11 cellular contexts compared by ENCODE assay signal in the genomic region with DNA sequence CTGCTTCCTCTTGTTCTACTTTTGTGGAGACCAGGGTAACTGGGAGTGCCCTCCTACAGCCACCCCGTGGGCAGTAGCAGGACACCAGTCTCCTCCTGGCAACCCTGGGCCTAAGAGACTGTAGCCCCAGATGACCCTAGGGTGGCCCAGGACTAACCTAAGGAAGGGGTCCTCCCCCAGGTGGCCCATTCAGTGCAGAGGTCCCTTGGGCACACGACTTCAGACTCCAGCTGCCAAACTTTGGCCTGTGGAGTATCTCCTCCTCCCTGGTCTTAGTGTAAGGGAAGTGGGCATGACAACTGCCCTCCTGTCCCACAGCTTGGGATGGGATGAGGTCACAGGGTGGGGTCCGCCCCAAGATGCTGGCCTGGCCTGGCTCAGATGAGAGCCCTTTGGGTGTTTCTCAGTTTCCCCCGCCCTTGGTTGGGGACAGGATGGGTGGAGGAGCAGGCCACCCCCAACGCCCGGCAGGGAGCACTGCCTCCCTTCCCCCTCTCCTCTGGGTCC. TPM values are rescaled to one million over a fixed set of nuclear protein-coding genes. Genes with fewer than 3 reads are reported as not detected.
DNase-seq lines count a peak whose midpoint lies in the region; ATAC-seq and TF ChIP-seq lines count a peak whose summit lies in the region.
"Had no signal": no experiment of that assay in that cellular context is flagged by ENCODE, and none has a peak within 500 bp of the region (broad histone marks: within the 10 kb centered on the region; RNA-seq: fewer than 3 reads in every experiment).

No MANE protein-coding gene starts in this region.

- no peak for TF ChIP-seq EP300 in suprapubic skin (IDR thresholded peaks at IDR 0.05)

- 26% methylated on average over 6 of the region's 6 CpGs for WGBS in right cardiac atrium
- 33% methylated on average over 4 of the region's 6 CpGs for WGBS in suprapubic skin

- CTCF ChIA-PET in activated CD4-positive, alpha-beta T cell treated with anti-CD3 and anti-CD28 coated beads for 36 hours (lab: Charles Lee): interaction anchor here (0.6 to 22.1 kb wide), 19 partner anchors 11 to 794 kb away, joined by 3 to 743 read pairs (median 5); partner anchors contain the start of genes CLK3, CSK, FAM219B and RPP25
- CTCF ChIA-PET in activated CD8-positive, alpha-beta T cell treated with anti-CD3 and anti-CD28 coated beads for 36 hours (lab: Charles Lee): interaction anchor here (0.7 to 30.3 kb wide), 12 partner anchors 2 to 408 kb away, joined by 3 to 1327 read pairs (median 6); partner anchors contain the start of gene CSK

- peaks cover 74% of the 10 kb centered on the region for H3K36me3 Mint-ChIP-seq in activated CD4-positive, alpha-beta T cell treated with anti-CD3 and anti-CD28 coated beads for 36 hours (ENCODE audit: low read depth)
- peaks cover 73% of the 10 kb centered on the region for H3K36me3 Mint-ChIP-seq in activated CD8-positive, alpha-beta T cell treated with anti-CD3 and anti-CD28 coated beads for 36 hours (ENCODE audit: low read depth)
- H3K36me3 Mint-ChIP-seq in progenitor cell of endocrine pancreas (ENCODE audit: insufficient read depth): no peaks in the 10 kb centered on the region

- H3K9me3 ChIP-seq in right cardiac atrium (ENCODE audit: control insufficient read depth, low read length) (no peaks in the 10 kb centered on the region), suprapubic skin (no peaks in the 10 kb centered on the region)

- peaks cover 39% of the 10 kb centered on the region for H3K4me1 ChIP-seq in right cardiac atrium (ENCODE audit: control insufficient read depth, insufficient read depth, low read length)
- peaks cover 93% of the 10 kb centered on the region for H3K4me1 ChIP-seq in suprapubic skin

- H3K27me3 ChIP-seq in right cardiac atrium (ENCODE audit: control insufficient read depth, insufficient read depth) (no peaks in the 10 kb centered on the region), suprapubic skin (no peaks in the 10 kb centered on the region)

- peak overlapping the region; percentile 100 for H3K27ac Mint-ChIP-seq in activated CD4-positive, alpha-beta T cell treated with anti-CD3 and anti-CD28 coated beads for 36 hours
- H3K27ac Mint-ChIP-seq in activated CD8-positive, alpha-beta T cell treated with anti-CD3 and anti-CD28 coated beads for 36 hours: peak overlapping the region; percentile 98
- H3K27ac Mint-ChIP-seq in progenitor cell of endocrine pancreas: no peak overlapping the region

- H3K9me3 Mint-ChIP-seq in activated CD4-positive, alpha-beta T cell treated with anti-CD3 and anti-CD28 coated beads for 36 hours (ENCODE audit: low read depth): no peaks in the 10 kb centered on the region
- H3K9me3 Mint-ChIP-seq in activated CD8-positive, alpha-beta T cell treated with anti-CD3 and anti-CD28 coated beads for 36 hours: no peaks in the 10 kb centered on the region
- no peaks in the 10 kb centered on the region for H3K9me3 Mint-ChIP-seq in progenitor cell of endocrine pancreas (ENCODE audit: low read depth)

- H3K4me3 ChIP-seq in right cardiac atrium (ENCODE audit: low read length) (no peak overlapping the region), suprapubic skin (peak overlapping the region; percentile 0)

- POLR2A ChIA-PET in activated CD4-positive, alpha-beta T cell treated with anti-CD3 and anti-CD28 coated beads for 36 hours (lab: Charles Lee): interaction anchor here (0.6 to 2.2 kb wide), 4 partner anchors 10 to 209 kb away, joined by 3 to 21 read pairs (median 3); partner anchors contain the start of genes CLK3 and SCAMP5
- POLR2A ChIA-PET in activated CD8-positive, alpha-beta T cell treated with anti-CD3 and anti-CD28 coated beads for 36 hours (lab: Charles Lee): interaction anchor here (0.6 to 21.2 kb wide), 12 partner anchors 4 to 169 kb away, joined by 3 to 410 read pairs (median 6); partner anchors contain the start of genes COX5A and CSK

- no peak for TF ChIP-seq POLR2A in suprapubic skin (IDR thresholded peaks at IDR 0.05)

- peak overlapping the region; percentile 85 for H3K27ac ChIP-seq in right cardiac atrium (ENCODE audit: low read length)
- H3K27ac ChIP-seq in suprapubic skin: peak overlapping the region; percentile 71

- H3K36me3 ChIP-seq in suprapubic skin: no peaks in the 10 kb centered on the region

- H3K4me3 Mint-ChIP-seq in activated CD4-positive, alpha-beta T cell treated with anti-CD3 and anti-CD28 coated beads for 36 hours: peak overlapping the region; percentile 89
- H3K4me3 Mint-ChIP-seq in activated CD8-positive, alpha-beta T cell treated with anti-CD3 and anti-CD28 coated beads for 36 hours: peak overlapping the region; percentile 98
- H3K4me3 Mint-ChIP-seq in progenitor cell of endocrine pancreas (ENCODE audit: low read depth): no peak overlapping the region

- intact Hi-C loops in activated CD4-positive, alpha-beta T cell treated with anti-CD3 and anti-CD28 coated beads for 36 hours (cut with DNase I, micrococcal nuclease): loop anchor here (2.0 to 10.0 kb wide), 9 partner anchors 86 to 851 kb away; partner anchors contain the start of genes C15orf39 (in 1 of the 2), PML (in 1 of the 2), SCAMP2 (in 1 of the 2) and STOML1 (in 1 of the 2)
- intact Hi-C loops in activated CD8-positive, alpha-beta T cell treated with anti-CD3 and anti-CD28 coated beads for 36 hours (cut with micrococcal nuclease): loop anchor here (5.0 kb wide), 1 partner anchor 384 kb away; no protein-coding TSS in a partner anchor
- intact Hi-C loops in right cardiac atrium (cut with DNase I): loop anchor here in 1 of 4 donors (10.0 kb wide), 1 partner anchor 48 kb away; no protein-coding TSS in a partner anchor

- DNase-seq in activated CD4-positive, alpha-beta T cell treated with anti-CD3 and anti-CD28 coated beads for 36 hours: peak; percentile 42
- no peak for DNase-seq in activated CD4-positive, alpha-beta T cell treated with anti-CD3 and anti-CD28 coated beads for 1 hour
- no peak for DNase-seq in activated CD8-positive, alpha-beta T cell treated with anti-CD3 and anti-CD28 coated beads for 36 hours
- DNase-seq in right cardiac atrium: peak; percentile 72 to 85 (median 82)
- DNase-seq in suprapubic skin (ENCODE audit: low spot score in 2 of 2): no peak
- no peak for DNase-seq in progenitor cell of endocrine pancreas (ENCODE audit: low spot score, unreplicated experiment)
- no peak for DNase-seq in omental fat pad (ENCODE audit: low spot score)
- DNase-seq: ACHN, mammary epithelial cell, NCI-H146 had no signal

- no peaks in the 10 kb centered on the region for H3K27me3 Mint-ChIP-seq in activated CD4-positive, alpha-beta T cell treated with anti-CD3 and anti-CD28 coated beads for 36 hours
- H3K27me3 Mint-ChIP-seq in activated CD8-positive, alpha-beta T cell treated with anti-CD3 and anti-CD28 coated beads for 36 hours: no peaks in the 10 kb centered on the region
- no peaks in the 10 kb centered on the region for H3K27me3 Mint-ChIP-seq in progenitor cell of endocrine pancreas

- peaks cover 51% of the 10 kb centered on the region for H3K4me1 Mint-ChIP-seq in activated CD4-positive, alpha-beta T cell treated with anti-CD3 and anti-CD28 coated beads for 36 hours
- peaks cover 45% of the 10 kb centered on the region for H3K4me1 Mint-ChIP-seq in activated CD8-positive, alpha-beta T cell treated with anti-CD3 and anti-CD28 coated beads for 36 hours (ENCODE audit: low read depth)
- peaks cover 26% of the 10 kb centered on the region for H3K4me1 Mint-ChIP-seq in progenitor cell of endocrine pancreas (ENCODE audit: low read depth)

- no peak for ATAC-seq in activated CD4-positive, alpha-beta T cell treated with anti-CD3 and anti-CD28 coated beads for 36 hours
- no peak for ATAC-seq in activated CD8-positive, alpha-beta T cell treated with anti-CD3 and anti-CD28 coated beads for 36 hours
- ATAC-seq in right cardiac atrium (peak; percentile 13 to 53), omental fat pad (ENCODE audit: low FRiP score) (no peak), esophagus mucosa (no peak)

- no peak for TF ChIP-seq CTCF in activated CD8-positive, alpha-beta T cell treated with anti-CD3 and anti-CD28 coated beads for 36 hours (IDR thresholded peaks at IDR 0.05)
- no peak for TF ChIP-seq CTCF in suprapubic skin (IDR thresholded peaks at IDR 0.05)
- no peak for TF ChIP-seq CTCF in progenitor cell of endocrine pancreas (IDR thresholded peaks at IDR 0.05; ENCODE audit: unreplicated experiment)
- no peak for TF ChIP-seq CTCF in omental fat pad (IDR thresholded peaks at IDR 0.05)

RNA-seq across cellular contexts. Expression of gene CSK, which starts 4.8 kb away (rescaled TPM):
- total RNA-seq in activated CD4-positive, alpha-beta T cell treated with anti-CD3 and anti-CD28 coated beads for 36 hours: 100 to 1,000 TPM; 229 to 272 TPM
- total RNA-seq in activated CD8-positive, alpha-beta T cell treated with anti-CD3 and anti-CD28 coated beads for 36 hours: 100 to 1,000 TPM; 254 to 260 TPM
- total RNA-seq in right cardiac atrium (10 to 100 TPM; 52.9 to 68.3 (median 60.9) TPM), suprapubic skin (10 to 100 TPM; 33.1 to 45.2 (median 35.5) TPM), progenitor cell of endocrine pancreas (70.9 and 72.4 TPM in 2 replicates), omental fat pad (10 to 100 TPM; 11.6 to 43.2 (median 28.2) TPM), esophagus mucosa (77.1 TPM)
- polyA plus RNA-seq in right cardiac atrium: 44.3 TPM

RNA-seq across cellular contexts. Expression of gene LMAN1L, which starts 25.9 kb away (rescaled TPM):
- under 1 TPM in 1 of 2 experiments, not detected in 1; 0.25 TPM for total RNA-seq in activated CD4-positive, alpha-beta T cell treated with anti-CD3 and anti-CD28 coated beads for 36 hours
- total RNA-seq in activated CD8-positive, alpha-beta T cell treated with anti-CD3 and anti-CD28 coated beads for 36 hours: under 1 TPM in 1 of 2 experiments, not detected in 1; 0.11 TPM
- total RNA-seq in right cardiac atrium: 100 to 1,000 TPM in 3 of 4 donors, 10 to 100 TPM in 1; 66.2 to 216 (median 131) TPM
- polyA plus RNA-seq in right cardiac atrium: 84.7 TPM
- under 1 TPM in 1 of 4 donors, not detected in 3; 0.42 TPM for total RNA-seq in suprapubic skin
- not detected in 2 replicates for total RNA-seq in progenitor cell of endocrine pancreas
- total RNA-seq in omental fat pad: not detected
- total RNA-seq in esophagus mucosa: not detected
- polyA plus RNA-seq: mammary epithelial cell had no signal

RNA-seq across cellular contexts. Expression of gene CYP1A2, which starts 38.1 kb away (rescaled TPM):
- total RNA-seq in activated CD4-positive, alpha-beta T cell treated with anti-CD3 and anti-CD28 coated beads for 36 hours: not detected
- total RNA-seq in activated CD8-positive, alpha-beta T cell treated with anti-CD3 and anti-CD28 coated beads for 36 hours: not detected
- total RNA-seq in right cardiac atrium (not detected), suprapubic skin (not detected), progenitor cell of endocrine pancreas (not detected in 2 replicates), omental fat pad (under 1 TPM in 1 of 4 donors, not detected in 3; 0.37 TPM), esophagus mucosa (not detected)
- polyA plus RNA-seq in right cardiac atrium: 0.07 TPM
- total RNA-seq: mammary epithelial cell had no signal
- polyA plus RNA-seq: mammary epithelial cell had no signal

RNA-seq across cellular contexts. Expression of gene CPLX3, which starts 39.7 kb away (rescaled TPM):
- total RNA-seq in activated CD4-positive, alpha-beta T cell treated with anti-CD3 and anti-CD28 coated beads for 36 hours: under 1 TPM in 1 of 2 experiments, not detected in 1; 0.11 TPM
- total RNA-seq in activated CD8-positive, alpha-beta T cell treated with anti-CD3 and anti-CD28 coated beads for 36 hours: under 1 TPM in 1 of 2 experiments, not detected in 1; 0.11 TPM
- total RNA-seq in right cardiac atrium (10 to 100 TPM; 13.0 to 31.0 (median 20.9) TPM), suprapubic skin (under 1 TPM in 1 of 4 donors, not detected in 3; 0.47 TPM), progenitor cell of endocrine pancreas (not detected in 2 replicates), omental fat pad (not detected), esophagus mucosa (not detected)
- polyA plus RNA-seq in right cardiac atrium: 13.3 TPM
- total RNA-seq: mammary epithelial cell had no signal
- polyA plus RNA-seq: mammary epithelial cell had no signal

RNA-seq across cellular contexts. Expression of gene ULK3, which starts 56.2 kb away (rescaled TPM):
- total RNA-seq in activated CD4-positive, alpha-beta T cell treated with anti-CD3 and anti-CD28 coated beads for 36 hours: 10 to 100 TPM; 40.3 to 45.2 TPM
- 10 to 100 TPM; 45.9 to 49.3 TPM for total RNA-seq in activated CD8-positive, alpha-beta T cell treated with anti-CD3 and anti-CD28 coated beads for 36 hours
- total RNA-seq in right cardiac atrium (10 to 100 TPM; 34.9 to 49.3 (median 45.9) TPM), suprapubic skin (100 to 1,000 TPM; 105 to 330 (median 129) TPM), progenitor cell of endocrine pancreas (37.3 and 39.8 TPM in 2 replicates), omental fat pad (10 to 100 TPM; 23.2 to 52.6 (median 41.4) TPM), esophagus mucosa (43.3 TPM)
- polyA plus RNA-seq in right cardiac atrium: 35.0 TPM

Comparison
In these comparisons a context has a peak if more than half of its experiments do, and no peak if none do; other contexts are left out.
1. DNase-seq: peak in activated CD4-positive, alpha-beta T cell treated with anti-CD3 and anti-CD28 coated beads for 36 hours (single experiment) and right cardiac atrium (3 of 3); none in activated CD4-positive, alpha-beta T cell treated with anti-CD3 and anti-CD28 coated beads for 1 hour (single experiment), activated CD8-positive, alpha-beta T cell treated with anti-CD3 and anti-CD28 coated beads for 36 hours (single experiment), suprapubic skin (0 of 2), progenitor cell of endocrine pancreas (single experiment) and omental fat pad (single experiment).
2. ATAC-seq: peak in right cardiac atrium (2 of 2); none in activated CD4-positive, alpha-beta T cell treated with anti-CD3 and anti-CD28 coated beads for 36 hours (single experiment), activated CD8-positive, alpha-beta T cell treated with anti-CD3 and anti-CD28 coated beads for 36 hours (single experiment), omental fat pad (single experiment) and esophagus mucosa (single experiment).
3. RNA of gene LMAN1L, which starts 25.9 kb away (total RNA-seq): 66.2 to 216 TPM in right cardiac atrium; 0.25 TPM in activated CD4-positive, alpha-beta T cell treated with anti-CD3 and anti-CD28 coated beads for 36 hours, not detected in esophagus mucosa (single experiment), 0.11 TPM in activated CD8-positive, alpha-beta T cell treated with anti-CD3 and anti-CD28 coated beads for 36 hours, 0.42 TPM in suprapubic skin, not detected in progenitor cell of endocrine pancreas and not detected in omental fat pad; every median in the first group is over 10 times any median in the second.